8 cellular contexts compared by ENCODE assay signal in genomic region chr16:79598341-79599181, GRCh38. TPM values are rescaled to one million over a fixed set of nuclear protein-coding genes. Genes with fewer than 3 reads are reported as not detected.
DNase-seq lines count a peak whose midpoint lies in the region; ATAC-seq, FAIRE-seq and TF ChIP-seq lines count a peak whose summit lies in the region.

No MANE protein-coding gene starts in this region.

- H3K9me3 ChIP-seq in muscle layer of duodenum (ENCODE audit: control insufficient read depth in 1 of 2, low read length in 2 of 2), result no peaks in the 10 kb centered on the region
- no peaks in the 10 kb centered on the region for H3K9me3 ChIP-seq in thoracic aorta

- ATAC-seq in thoracic aorta (ENCODE audit: insufficient number of reproducible peaks, low FRiP score, low read depth), result no peak
- ATAC-seq in HG02981 (IDR thresholded peaks at IDR 0.05; ENCODE audit: unreplicated experiment), result no peak
- ATAC-seq in HG03571 (IDR thresholded peaks at IDR 0.05; ENCODE audit: unreplicated experiment), result no peak

- DNase-seq in D721Med (ENCODE audit: insufficient read length, low spot score), result no peak
- DNase-seq in NCI-H2171 treated with DMSO at 0.1 percent for 48 hours (lab: John Stamatoyannopoulos, UW), result peak; percentile 62
- DNase-seq in activated T-cell treated with anti-CD3 and anti-CD28 coated beads, Interleukin-2, amount 50 U/mL, for 1 hour, result peak; percentile 50
- peak; percentile 41 for DNase-seq in fibroblast of gingiva (ENCODE audit: low read depth)
- DNase-seq in thoracic aorta (ENCODE audit: low spot score), result peak; percentile 16

- no peaks in the 10 kb centered on the region for H3K27me3 ChIP-seq in muscle layer of duodenum (ENCODE audit: low read depth, low read length)
- no peaks in the 10 kb centered on the region for H3K27me3 ChIP-seq in thoracic aorta (replicated peaks; ENCODE audit: insufficient read depth)

- peak overlapping the region; percentile 87 for H3K27ac ChIP-seq in muscle layer of duodenum (ENCODE audit: low read length)
- peak overlapping the region; percentile 57 to 63 for H3K27ac ChIP-seq in thoracic aorta

- no peak for FAIRE-seq in D721Med (lab: Jason Lieb, UNC)

- H3K4me3 ChIP-seq in muscle layer of duodenum (ENCODE audit: low read depth in 1 of 2, low read length in 2 of 2) (peak overlapping the region; percentile 71 to 83), thoracic aorta (peak overlapping the region; percentile 86)

- H3K36me3 ChIP-seq in muscle layer of duodenum (ENCODE audit: control insufficient read depth in 1 of 2, insufficient read depth in 2 of 2, low read length in 2 of 2) (peaks cover 0 to 3% of the 10 kb centered on the region in 2 donors), thoracic aorta (no peaks in the 10 kb centered on the region)

- H3K4me1 ChIP-seq in muscle layer of duodenum (ENCODE audit: control insufficient read depth in 1 of 2, insufficient read depth in 2 of 2, low read length in 2 of 2) (peaks cover 6 to 20% of the 10 kb centered on the region in 2 donors), thoracic aorta (ENCODE audit: control insufficient read depth in 1 of 2, low read depth in 2 of 2) (peaks cover 9 to 51% of the 10 kb centered on the region in 2 donors)

- TF ChIP-seq CTCF in D721Med (IDR thresholded peaks at IDR 0.05; ENCODE audit: insufficient read depth, missing control alignments) (peak; percentile 17), thoracic aorta (IDR thresholded peaks at IDR 0.05) (peak; percentile 36)

RNA-seq across cellular contexts. Expression of gene MAF, which starts 2.0 kb away (rescaled TPM):
- 10 to 100 TPM; 20.0 to 41.8 TPM for total RNA-seq in thoracic aorta
